In genomic region chr16:31460582-31461002, GRCh38 we compare ENCODE assay signal across 1 cellular context.
TF ChIP-seq lines count a peak whose summit lies in the region.

No MANE protein-coding gene starts in this region.

TF ChIP-seq in HEK293, 187 proteins besides CTCF, POLR2A, EP300 and RAD21 (continued from another document):
- TF ChIP-seq ZBTB44 (tag by site-specific recombination; IDR thresholded peaks at IDR 0.05) (no peak), ZNF660 (tag by site-specific recombination; IDR thresholded peaks at IDR 0.05) (peak; percentile 36; the same call in 1 of the 2 replicates), ZNF175 (tag by site-specific recombination; IDR thresholded peaks at IDR 0.05) (no peak), ZNF335 (tag by site-specific recombination; conservative IDR thresholded peaks at IDR 0.05) (0 out of 2 replicates have a peak, but pooled peaks have one; percentile 44), ZNF654 (tag by site-specific recombination; IDR thresholded peaks at IDR 0.05; ENCODE audit: low read depth) (peak; percentile 36), PRDM10 (tag by site-specific recombination; IDR thresholded peaks at IDR 0.05) (0 out of 2 replicates have a peak, but pooled peaks have one; percentile 4), ZNF391 (tag by site-specific recombination; IDR thresholded peaks at IDR 0.05; ENCODE audit: borderline replicate concordance, low read depth) (0 out of 2 replicates have a peak, but pooled peaks have one; percentile 46), REPIN1 (tag by site-specific recombination; IDR thresholded peaks at IDR 0.05; ENCODE audit: low read depth) (0 out of 2 replicates have a peak, but pooled peaks have one; percentile 18)
- TF ChIP-seq, protein P1, sequence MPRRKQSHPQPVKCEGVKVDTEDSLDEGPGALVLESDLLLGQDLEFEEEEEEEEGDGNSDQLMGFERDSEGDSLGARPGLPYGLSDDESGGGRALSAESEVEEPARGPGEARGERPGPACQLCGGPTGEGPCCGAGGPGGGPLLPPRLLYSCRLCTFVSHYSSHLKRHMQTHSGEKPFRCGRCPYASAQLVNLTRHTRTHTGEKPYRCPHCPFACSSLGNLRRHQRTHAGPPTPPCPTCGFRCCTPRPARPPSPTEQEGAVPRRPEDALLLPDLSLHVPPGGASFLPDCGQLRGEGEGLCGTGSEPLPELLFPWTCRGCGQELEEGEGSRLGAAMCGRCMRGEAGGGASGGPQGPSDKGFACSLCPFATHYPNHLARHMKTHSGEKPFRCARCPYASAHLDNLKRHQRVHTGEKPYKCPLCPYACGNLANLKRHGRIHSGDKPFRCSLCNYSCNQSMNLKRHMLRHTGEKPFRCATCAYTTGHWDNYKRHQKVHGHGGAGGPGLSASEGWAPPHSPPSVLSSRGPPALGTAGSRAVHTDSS (tag by site-specific recombination; IDR thresholded peaks at IDR 0.05): no peak
TF ChIP-seq in HEK293: peak in this region for 7.
